In genomic region chr11:63813563-63814382, GRCh38 we compare ENCODE assay signal across 1 cellular context.
A peak's percentile ranks its signal among the peaks of the same experiment; 100 is the strongest.
TF ChIP-seq lines count a peak whose summit lies in the region.

No MANE protein-coding gene starts in this region.

TF ChIP-seq in HepG2, 621 proteins besides CTCF, POLR2A, EP300 and RAD21 (continued from another document and continues in another):
- TF ChIP-seq ZNF224 (CRISPR knock-in tag; IDR thresholded peaks at IDR 0.05) (no peak), CHD2 (IDR thresholded peaks at IDR 0.05; ENCODE audit: low read depth, low read length) (no peak), KIAA2018 (CRISPR knock-in tag; IDR thresholded peaks at IDR 0.05; ENCODE audit: borderline replicate concordance) (no peak), FOXK1 (CRISPR knock-in tag; IDR thresholded peaks at IDR 0.05; ENCODE audit: borderline replicate concordance, low read depth) (no peak), SCMH1 (CRISPR knock-in tag; IDR thresholded peaks at IDR 0.05; ENCODE audit: borderline replicate concordance) (no peak), FLYWCH1 (CRISPR knock-in tag; IDR thresholded peaks at IDR 0.05) (no peak), ZFP90 (CRISPR knock-in tag; IDR thresholded peaks at IDR 0.05; ENCODE audit: borderline replicate concordance) (no peak), JDP2 (CRISPR knock-in tag; IDR thresholded peaks at IDR 0.05; ENCODE audit: borderline replicate concordance) (no peak), MXD1 (CRISPR knock-in tag; IDR thresholded peaks at IDR 0.05) (no peak), HOXA3 (CRISPR knock-in tag; IDR thresholded peaks at IDR 0.05) (no peak), AGO1 (IDR thresholded peaks at IDR 0.05; ENCODE audit: low read depth, low read length, poor library complexity, severe bottlenecking) (no peak), DNMT3B (CRISPR knock-in tag; conservative IDR thresholded peaks at IDR 0.05) (no peak), RELA (CRISPR knock-in tag; IDR thresholded peaks at IDR 0.05) (no peak), ZNF747 (CRISPR knock-in tag; IDR thresholded peaks at IDR 0.05; ENCODE audit: borderline replicate concordance) (no peak), ZNF607 (CRISPR knock-in tag; IDR thresholded peaks at IDR 0.05; ENCODE audit: borderline replicate concordance) (no peak; the same call in 1 of the 2 replicates), NFE2L2 (IDR thresholded peaks at IDR 0.05; ENCODE audit: low read length) (no peak), NFIC (IDR thresholded peaks at IDR 0.05; ENCODE audit: low read length) (no peak), JUN (CRISPR knock-in tag; IDR thresholded peaks at IDR 0.05) (no peak), PAX8 (CRISPR knock-in tag; IDR thresholded peaks at IDR 0.05; ENCODE audit: borderline replicate concordance) (peak; percentile 33; the same call in 1 of the 2 replicates), MAFK (conservative IDR thresholded peaks at IDR 0.05 in 1 of 2, IDR thresholded peaks at IDR 0.05 in 1 of 2; ENCODE audit: low read length in 2 of 2) (no peak), ZNF749 (CRISPR knock-in tag; IDR thresholded peaks at IDR 0.05; ENCODE audit: borderline replicate concordance) (no peak; the same call in 1 of the 2 replicates), ZNF263 (CRISPR knock-in tag; IDR thresholded peaks at IDR 0.05) (no peak), HMGA1 (CRISPR knock-in tag; conservative IDR thresholded peaks at IDR 0.05) (no peak), PHF5A (CRISPR knock-in tag; IDR thresholded peaks at IDR 0.05; ENCODE audit: low read depth, unreplicated experiment) (no peak), ZNF280D (CRISPR knock-in tag; IDR thresholded peaks at IDR 0.05) (no peak), DRAP1 (CRISPR knock-in tag; IDR thresholded peaks at IDR 0.05) (no peak), ZNF124 (CRISPR knock-in tag; IDR thresholded peaks at IDR 0.05) (no peak), KMT2A (CRISPR knock-in tag; IDR thresholded peaks at IDR 0.05) (no peak; the same call in 1 of the 2 replicates), FOXM1 (CRISPR knock-in tag; IDR thresholded peaks at IDR 0.05) (no peak), SRY (CRISPR knock-in tag; IDR thresholded peaks at IDR 0.05) (no peak), E2F5 (CRISPR knock-in tag; conservative IDR thresholded peaks at IDR 0.05) (no peak), ZKSCAN8 (CRISPR knock-in tag; IDR thresholded peaks at IDR 0.05; ENCODE audit: borderline replicate concordance) (no peak), POGK (CRISPR knock-in tag; conservative IDR thresholded peaks at IDR 0.05) (no peak), ZNF331 (CRISPR knock-in tag; IDR thresholded peaks at IDR 0.05) (no peak), ZNF883 (CRISPR knock-in tag; IDR thresholded peaks at IDR 0.05; ENCODE audit: not compliant biosample characterization) (no peak), GTF2F1 (IDR thresholded peaks at IDR 0.05; ENCODE audit: low read length) (no peak), SUZ12 (IDR thresholded peaks at IDR 0.05; ENCODE audit: low read depth, low read length) (no peak), CENPT (CRISPR knock-in tag; IDR thresholded peaks at IDR 0.05; ENCODE audit: low read depth) (no peak), HNF1B (CRISPR knock-in tag; IDR thresholded peaks at IDR 0.05) (no peak), ZNF383 (CRISPR knock-in tag; IDR thresholded peaks at IDR 0.05; ENCODE audit: borderline replicate concordance) (no peak), TBL1XR1 (IDR thresholded peaks at IDR 0.05; ENCODE audit: borderline replicate concordance, low read length, partially characterized antibody) (no peak), SOX5 (CRISPR knock-in tag; IDR thresholded peaks at IDR 0.05; ENCODE audit: borderline replicate concordance) (no peak), GMEB2 (CRISPR knock-in tag; IDR thresholded peaks at IDR 0.05; ENCODE audit: low read depth) (no peak), ZNF589 (CRISPR knock-in tag; conservative IDR thresholded peaks at IDR 0.05) (no peak), GPBP1L1 (CRISPR knock-in tag; IDR thresholded peaks at IDR 0.05) (no peak), ZFP36L2 (CRISPR knock-in tag; IDR thresholded peaks at IDR 0.05) (no peak)
